8 cellular contexts compared by ENCODE assay signal in genomic region chr11:121293276-121293569, GRCh38. TPM values are rescaled to one million over a fixed set of nuclear protein-coding genes. Genes with fewer than 3 reads are reported as not detected.
DNase-seq lines count a peak whose midpoint lies in the region; ATAC-seq and TF ChIP-seq lines count a peak whose summit lies in the region.

No MANE protein-coding gene starts in this region.

- DNase-seq in activated CD4-positive, alpha-beta T cell treated with anti-CD3 and anti-CD28 coated beads, Interleukin-2, amount 10 ng/mL, durations not matched to agents 7 days and 5 days = no peak
- DNase-seq in activated CD4-positive, alpha-beta T cell treated with anti-CD3 and anti-CD28 coated beads for 1 hour = no peak
- no peak for DNase-seq in ascending aorta (ENCODE audit: low spot score in 2 of 2)
- no peak for DNase-seq in left colon
- DNase-seq in thoracic aorta (ENCODE audit: low spot score) = no peak
- DNase-seq in NCI-H1930 (lab: John Stamatoyannopoulos, UW) = no peak
- DNase-seq in activated effector memory CD4-positive, alpha-beta T cell treated with anti-CD3 and anti-CD28 coated beads, Interleukin-2, amount 50 U/mL, for 16 hours = no peak
- DNase-seq in COLO668 (lab: John Stamatoyannopoulos, UW; ENCODE audit: unreplicated experiment) = no peak

- TF ChIP-seq CTCF in ascending aorta (IDR thresholded peaks at IDR 0.05) = no peak
- no peak for TF ChIP-seq CTCF in thoracic aorta (IDR thresholded peaks at IDR 0.05)

- ATAC-seq in left colon (peak; percentile 7), thoracic aorta (ENCODE audit: insufficient number of reproducible peaks, low FRiP score, low read depth) (no peak)

- H3K4me3 Mint-ChIP-seq in activated CD4-positive, alpha-beta T cell treated with anti-CD3 and anti-CD28 coated beads, Interleukin-2, amount 10 ng/mL, durations not matched to agents 7 days and 5 days = peak overlapping the region; percentile 81

- H3K27me3 Mint-ChIP-seq in activated CD4-positive, alpha-beta T cell treated with anti-CD3 and anti-CD28 coated beads, Interleukin-2, amount 10 ng/mL, durations not matched to agents 7 days and 5 days = no peaks in the 10 kb centered on the region

- H3K36me3 ChIP-seq in ascending aorta (no peaks in the 10 kb centered on the region), thoracic aorta (no peaks in the 10 kb centered on the region)

- H3K27ac ChIP-seq in ascending aorta = peak overlapping the region; percentile 76 to 91
- H3K27ac ChIP-seq in thoracic aorta = peak overlapping the region; percentile 89

- intact Hi-C loops in ascending aorta (cut with DNase I) (loop anchor here (2.0 to 10.0 kb wide), 3 partner anchors 174 to 1770 kb away; partner anchors contain the start of gene HSPA8), left colon (cut with DNase I, micrococcal nuclease) (no loop called here)

- H3K27me3 ChIP-seq in ascending aorta (no peaks in the 10 kb centered on the region), thoracic aorta (replicated peaks; ENCODE audit: insufficient read depth) (no peaks in the 10 kb centered on the region)

- H3K4me1 Mint-ChIP-seq in activated CD4-positive, alpha-beta T cell treated with anti-CD3 and anti-CD28 coated beads, Interleukin-2, amount 10 ng/mL, durations not matched to agents 7 days and 5 days = peaks cover 44% of the 10 kb centered on the region

- peaks cover 27% of the 10 kb centered on the region for H3K36me3 Mint-ChIP-seq in activated CD4-positive, alpha-beta T cell treated with anti-CD3 and anti-CD28 coated beads, Interleukin-2, amount 10 ng/mL, durations not matched to agents 7 days and 5 days (ENCODE audit: low read depth)

- H3K27ac Mint-ChIP-seq in activated CD4-positive, alpha-beta T cell treated with anti-CD3 and anti-CD28 coated beads, Interleukin-2, amount 10 ng/mL, durations not matched to agents 7 days and 5 days = peak overlapping the region; percentile 89

- H3K4me3 ChIP-seq in ascending aorta = peak overlapping the region; percentile 61 to 90
- peak overlapping the region; percentile 88 for H3K4me3 ChIP-seq in thoracic aorta

- CTCF ChIA-PET in activated CD4-positive, alpha-beta T cell treated with anti-CD3 and anti-CD28 coated beads, Interleukin-2, amount 10 ng/mL, durations not matched to agents 7 days and 5 days (lab: Charles Lee) = no interaction called here

- H3K4me1 ChIP-seq in ascending aorta (peaks cover 0 to 7% of the 10 kb centered on the region in 2 donors), thoracic aorta (ENCODE audit: control insufficient read depth in 1 of 2, low read depth in 2 of 2) (peaks cover 8 to 24% of the 10 kb centered on the region in 2 donors)

- POLR2A ChIA-PET in activated CD4-positive, alpha-beta T cell treated with anti-CD3 and anti-CD28 coated beads, Interleukin-2, amount 10 ng/mL, durations not matched to agents 7 days and 5 days (lab: Charles Lee) = no interaction called here

- no peaks in the 10 kb centered on the region for H3K9me3 ChIP-seq in ascending aorta
- H3K9me3 ChIP-seq in thoracic aorta = no peaks in the 10 kb centered on the region

- no peaks in the 10 kb centered on the region for H3K9me3 Mint-ChIP-seq in activated CD4-positive, alpha-beta T cell treated with anti-CD3 and anti-CD28 coated beads, Interleukin-2, amount 10 ng/mL, durations not matched to agents 7 days and 5 days

RNA-seq across cellular contexts. Expression of gene SC5D, which starts 0.7 kb away (rescaled TPM):
- total RNA-seq in activated CD4-positive, alpha-beta T cell treated with anti-CD3 and anti-CD28 coated beads, Interleukin-2, amount 10 ng/mL, durations not matched to agents 7 days and 5 days = 10 to 100 TPM; 20.4 to 22.9 TPM
- total RNA-seq in ascending aorta = 18.8 TPM
- total RNA-seq in left colon = 10 to 100 TPM; 40.3 to 56.2 TPM
- 10 to 100 TPM; 14.9 to 28.5 TPM for total RNA-seq in thoracic aorta
